In the genomic region with DNA sequence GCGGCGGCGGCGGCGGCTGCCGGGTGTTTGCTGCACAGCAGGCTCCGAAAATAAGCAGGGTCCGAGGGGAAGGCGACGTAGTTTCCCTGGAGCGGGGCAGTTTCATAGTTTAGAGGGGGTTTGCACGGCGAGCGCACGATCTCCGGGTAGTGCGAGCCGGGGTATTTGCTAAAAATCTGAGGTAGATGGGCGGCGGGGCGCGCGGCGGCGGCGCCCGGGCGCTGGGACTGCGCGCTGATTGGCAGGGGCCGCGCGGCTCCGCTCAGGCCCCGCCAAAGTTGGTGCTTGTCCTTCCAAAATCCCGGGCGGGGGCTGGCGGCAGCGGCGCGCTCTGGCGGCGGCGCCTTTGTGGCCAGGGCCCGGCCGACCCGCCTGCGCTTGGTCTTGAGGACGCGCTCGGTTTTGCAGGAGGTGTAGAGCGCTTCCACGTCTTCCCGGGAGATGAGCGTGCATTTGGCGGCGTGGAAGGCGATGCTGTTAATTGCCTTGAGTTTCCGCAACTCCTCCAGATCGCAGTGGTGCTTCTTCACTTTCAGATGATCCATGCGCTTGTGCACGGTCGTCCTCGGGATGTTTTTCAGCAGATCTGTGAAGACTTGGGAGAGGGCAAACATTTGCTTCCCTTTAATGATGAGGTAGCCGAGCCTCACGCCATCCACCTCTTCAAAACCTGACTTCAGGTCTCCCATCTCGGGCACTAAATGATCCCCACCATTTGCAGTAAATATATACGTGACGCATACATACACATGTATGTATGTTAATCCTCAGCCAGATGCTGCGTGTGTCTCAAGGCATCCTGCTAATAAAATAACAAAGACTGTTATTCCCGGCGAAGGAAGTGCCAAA, we compare ENCODE assay signal across 1 cellular context.
TF ChIP-seq lines count a peak whose summit lies in the region.

No MANE protein-coding gene starts in this region.

TF ChIP-seq in endothelial cell of umbilical vein, 7 proteins besides CTCF, POLR2A, EP300 and RAD21 (continued from another document):
- TF ChIP-seq FOS (IDR thresholded peaks at IDR 0.05; ENCODE audit: borderline replicate concordance, insufficient read depth, low read length) (no peak), GATA2 (IDR thresholded peaks at IDR 0.05; ENCODE audit: insufficient read depth, insufficient read length, low read depth, low read length) (no peak), POLR2AphosphoS5 (IDR thresholded peaks at IDR 0.05; ENCODE audit: insufficient read depth, low read depth, low read length) (no peak), JUN (IDR thresholded peaks at IDR 0.05; ENCODE audit: borderline replicate concordance, insufficient read depth, insufficient read length, low read depth) (no peak)
